ENCODE assay signal across 11 cellular contexts in genomic region chr14:65335548-65335947, GRCh38.
DNase-seq lines count a peak whose midpoint lies in the region; ATAC-seq and TF ChIP-seq lines count a peak whose summit lies in the region.
"Had no signal": no experiment of that assay in that cellular context is flagged by ENCODE, and none has a peak within 500 bp of the region (broad histone marks: within the 10 kb centered on the region; RNA-seq: fewer than 3 reads in every experiment).

No MANE protein-coding gene starts in this region.

- H3K4me1 ChIP-seq in upper lobe of right lung (peaks cover 29% of the 10 kb centered on the region), ascending aorta (no peaks in the 10 kb centered on the region)

- H3K4me3 Mint-ChIP-seq in natural killer cell treated with Interleukin-12 subunit alpha and Interleukin-12 subunit beta and Interleukin-15 and Interleukin-18, amount 100 ng/mL, for 72 hours = peak overlapping the region; percentile 11
- no peak overlapping the region for H3K4me3 Mint-ChIP-seq in natural killer cell
- H3K4me3 Mint-ChIP-seq in activated T-helper 2 cell treated with anti-CD3 and anti-CD28 coated beads, Interferon-gamma antibody, Interleukin-2, Interleukin-4, amounts not matched to agents 10 μg/mL and 5 μg/mL and 100 μg/mL, durations not matched to agents 14 hours and 24 hours and 36 hours (ENCODE audit: low read depth) = no peak overlapping the region
- no peak overlapping the region for H3K4me3 Mint-ChIP-seq in memory B cell

- TF ChIP-seq CTCF in natural killer cell (IDR thresholded peaks at IDR 0.05) (no peak), upper lobe of right lung (IDR thresholded peaks at IDR 0.05) (no peak), ascending aorta (IDR thresholded peaks at IDR 0.05) (no peak)

- H3K36me3 Mint-ChIP-seq in natural killer cell treated with Interleukin-12 subunit alpha and Interleukin-12 subunit beta and Interleukin-15 and Interleukin-18, amount 100 ng/mL, for 72 hours = peaks cover 6% of the 10 kb centered on the region
- no peaks in the 10 kb centered on the region for H3K36me3 Mint-ChIP-seq in natural killer cell
- H3K36me3 Mint-ChIP-seq in activated T-helper 2 cell treated with anti-CD3 and anti-CD28 coated beads, Interferon-gamma antibody, Interleukin-2, Interleukin-4, amounts not matched to agents 10 μg/mL and 5 μg/mL and 100 μg/mL, durations not matched to agents 14 hours and 24 hours and 36 hours (ENCODE audit: low read depth) = peaks cover 13% of the 10 kb centered on the region
- peaks cover 1% of the 10 kb centered on the region for H3K36me3 Mint-ChIP-seq in memory B cell

- no peak overlapping the region for H3K4me3 ChIP-seq in upper lobe of right lung
- no peak overlapping the region for H3K4me3 ChIP-seq in ascending aorta
- H3K4me3 ChIP-seq: heart right ventricle, uterus had no signal

- H3K9me3 ChIP-seq in upper lobe of right lung = no peaks in the 10 kb centered on the region
- H3K9me3 ChIP-seq in ascending aorta = no peaks in the 10 kb centered on the region
- H3K9me3 ChIP-seq: heart right ventricle, uterus had no signal

- no peak for ATAC-seq in natural killer cell treated with Interleukin-12 subunit alpha and Interleukin-12 subunit beta and Interleukin-15 and Interleukin-18, amount 100 ng/mL, for 72 hours
- ATAC-seq in natural killer cell (no peak), memory B cell (ENCODE audit: low read depth) (no peak), upper lobe of right lung (peak; percentile 34), HG02981 (IDR thresholded peaks at IDR 0.05; ENCODE audit: unreplicated experiment) (no peak), HG03442 (IDR thresholded peaks at IDR 0.05; ENCODE audit: unreplicated experiment) (no peak)

- peak overlapping the region; percentile 32 to 87 for H3K27ac Mint-ChIP-seq in natural killer cell treated with Interleukin-12 subunit alpha and Interleukin-12 subunit beta and Interleukin-15 and Interleukin-18, amount 100 ng/mL, for 72 hours
- H3K27ac Mint-ChIP-seq in natural killer cell (no peak overlapping the region), memory B cell (peak overlapping the region; percentile 78)
- peak overlapping the region; percentile 57 for H3K27ac Mint-ChIP-seq in activated T-helper 2 cell treated with anti-CD3 and anti-CD28 coated beads, Interferon-gamma antibody, Interleukin-2, Interleukin-4, amounts not matched to agents 10 μg/mL and 5 μg/mL and 100 μg/mL, durations not matched to agents 14 hours and 24 hours and 36 hours

- H3K4me1 Mint-ChIP-seq in natural killer cell treated with Interleukin-12 subunit alpha and Interleukin-12 subunit beta and Interleukin-15 and Interleukin-18, amount 100 ng/mL, for 72 hours (ENCODE audit: low read depth in 2 of 2) = peaks cover 11 to 33% of the 10 kb centered on the region in 2 donors
- H3K4me1 Mint-ChIP-seq in natural killer cell = no peaks in the 10 kb centered on the region
- peaks cover 54% of the 10 kb centered on the region for H3K4me1 Mint-ChIP-seq in activated T-helper 2 cell treated with anti-CD3 and anti-CD28 coated beads, Interferon-gamma antibody, Interleukin-2, Interleukin-4, amounts not matched to agents 10 μg/mL and 5 μg/mL and 100 μg/mL, durations not matched to agents 14 hours and 24 hours and 36 hours (ENCODE audit: low read depth)
- peaks cover 49% of the 10 kb centered on the region for H3K4me1 Mint-ChIP-seq in memory B cell

- intact Hi-C loops in natural killer cell (cut with micrococcal nuclease) = no loop called here
- intact Hi-C loops in activated T-helper 2 cell treated with anti-CD3 and anti-CD28 coated beads, Interferon-gamma antibody, Interleukin-2, Interleukin-4, amounts not matched to agents 10 μg/mL and 5 μg/mL and 100 μg/mL, durations not matched to agents 14 hours and 24 hours and 36 hours (cut with micrococcal nuclease) = no loop called here
- intact Hi-C loops in upper lobe of right lung (cut with DNase I) = no loop called here
- intact Hi-C loops in ascending aorta (cut with DNase I) = no loop called here

- DNase-seq in natural killer cell treated with Interleukin-12 subunit alpha and Interleukin-12 subunit beta and Interleukin-15 and Interleukin-18, amount 100 ng/mL, for 72 hours (ENCODE audit: low spot score) = no peak
- DNase-seq in natural killer cell (no peak), memory B cell (ENCODE audit: low spot score in 2 of 2) (no peak), upper lobe of right lung (no peak), ascending aorta (ENCODE audit: low spot score in 2 of 2) (no peak)
- no peak for DNase-seq in activated T-helper 2 cell treated with anti-CD3 and anti-CD28 coated beads, Interferon-gamma antibody, Interleukin-2, Interleukin-4, amounts not matched to agents 10 μg/mL and 5 μg/mL and 100 μg/mL, durations not matched to agents 14 hours and 24 hours and 36 hours (ENCODE audit: low spot score)
- DNase-seq: heart right ventricle, NCI-H1092 treated with DMSO at 0.1 percent for 48 hours, uterus had no signal

- peak overlapping the region; percentile 62 for H3K27ac ChIP-seq in upper lobe of right lung
- no peak overlapping the region for H3K27ac ChIP-seq in ascending aorta
- H3K27ac ChIP-seq: heart right ventricle, uterus had no signal

- H3K27me3 ChIP-seq in upper lobe of right lung = no peaks in the 10 kb centered on the region
- H3K27me3 ChIP-seq in ascending aorta = no peaks in the 10 kb centered on the region
- H3K27me3 ChIP-seq: heart right ventricle, uterus had no signal

- H3K36me3 ChIP-seq in upper lobe of right lung = no peaks in the 10 kb centered on the region
- no peaks in the 10 kb centered on the region for H3K36me3 ChIP-seq in ascending aorta
- H3K36me3 ChIP-seq: heart right ventricle, uterus had no signal

- peaks cover 0 to 2% of the 10 kb centered on the region in 2 donors for H3K27me3 Mint-ChIP-seq in natural killer cell treated with Interleukin-12 subunit alpha and Interleukin-12 subunit beta and Interleukin-15 and Interleukin-18, amount 100 ng/mL, for 72 hours
- no peaks in the 10 kb centered on the region for H3K27me3 Mint-ChIP-seq in natural killer cell (ENCODE audit: low read depth in 2 of 2)
- H3K27me3 Mint-ChIP-seq in activated T-helper 2 cell treated with anti-CD3 and anti-CD28 coated beads, Interferon-gamma antibody, Interleukin-2, Interleukin-4, amounts not matched to agents 10 μg/mL and 5 μg/mL and 100 μg/mL, durations not matched to agents 14 hours and 24 hours and 36 hours (ENCODE audit: low read depth) = no peaks in the 10 kb centered on the region
- no peaks in the 10 kb centered on the region for H3K27me3 Mint-ChIP-seq in memory B cell

- no peaks in the 10 kb centered on the region for H3K9me3 Mint-ChIP-seq in natural killer cell treated with Interleukin-12 subunit alpha and Interleukin-12 subunit beta and Interleukin-15 and Interleukin-18, amount 100 ng/mL, for 72 hours
- no peaks in the 10 kb centered on the region for H3K9me3 Mint-ChIP-seq in natural killer cell
- no peaks in the 10 kb centered on the region for H3K9me3 Mint-ChIP-seq in activated T-helper 2 cell treated with anti-CD3 and anti-CD28 coated beads, Interferon-gamma antibody, Interleukin-2, Interleukin-4, amounts not matched to agents 10 μg/mL and 5 μg/mL and 100 μg/mL, durations not matched to agents 14 hours and 24 hours and 36 hours
- H3K9me3 Mint-ChIP-seq in memory B cell = no peaks in the 10 kb centered on the region

Comparison
In these comparisons a context has a peak if more than half of its experiments do, and no peak if none do; other contexts are left out.
1. H3K27ac Mint-ChIP-seq: peak in natural killer cell treated with Interleukin-12 subunit alpha and Interleukin-12 subunit beta and Interleukin-15 and Interleukin-18, amount 100 ng/mL, for 72 hours (2 of 2), activated T-helper 2 cell treated with anti-CD3 and anti-CD28 coated beads, Interferon-gamma antibody, Interleukin-2, Interleukin-4, amounts not matched to agents 10 μg/mL and 5 μg/mL and 100 μg/mL, durations not matched to agents 14 hours and 24 hours and 36 hours (single experiment) and memory B cell (single experiment); none in natural killer cell (0 of 2).